In the genomic region with DNA sequence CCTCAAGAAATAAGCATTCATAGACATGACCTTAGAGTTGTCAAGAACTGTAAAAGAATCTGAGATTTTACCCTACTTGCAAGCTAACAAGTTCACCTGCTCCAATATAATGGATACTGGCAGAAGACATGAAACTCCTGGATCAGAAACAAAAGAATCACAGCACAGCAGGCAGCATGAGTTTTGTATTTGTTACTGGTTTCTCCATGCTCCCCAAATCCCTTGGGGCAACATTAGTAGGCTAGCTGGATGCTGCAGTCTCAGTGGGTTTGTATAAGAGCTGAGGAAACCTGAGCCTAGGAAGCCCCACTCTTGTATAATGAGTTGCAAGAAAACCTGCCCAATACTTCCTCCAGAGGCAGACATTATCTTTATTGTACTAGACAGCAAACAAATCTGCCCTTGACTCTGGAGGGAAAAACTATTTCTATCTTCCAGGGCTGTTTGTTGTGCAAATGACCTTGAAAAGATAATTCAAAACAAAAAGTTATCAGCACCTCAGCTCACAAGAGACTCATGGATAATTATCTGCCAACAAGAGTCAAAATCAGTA, we compare ENCODE assay signal across 15 cellular contexts.
"Had no signal": no experiment of that assay in that cellular context is flagged by ENCODE, and none has a peak within 500 bp of the region (broad histone marks: within the 10 kb centered on the region; RNA-seq: fewer than 3 reads in every experiment).

No MANE protein-coding gene starts in this region.

- H3K27ac ChIP-seq: ascending aorta, psoas muscle, thoracic aorta, upper lobe of left lung had no signal

- DNase-seq: activated CD4-positive, alpha-beta T cell treated with anti-CD3 and anti-CD28 coated beads, Interleukin-2, amount 10 ng/mL, durations not matched to agents 24 days and 14 days; activated CD8-positive, alpha-beta T cell treated with anti-CD3 and anti-CD28 coated beads, Interleukin-2, amount 10 ng/mL, durations not matched to agents 7 days and 5 days; activated naive CD4-positive, alpha-beta T cell treated with anti-CD3 and anti-CD28 coated beads, Interleukin-2, amount 10 ng/mL, durations not matched to agents 7 days and 5 days; activated naive CD8-positive, alpha-beta T cell treated with anti-CD3 and anti-CD28 coated beads, Interleukin-2, amount 50 U/mL, for 24 hours; activated T-cell treated with anti-CD3 and anti-CD28 coated beads, Interleukin-2, amount 50 U/mL, for 24 hours; cortex of kidney; erythroblast; foreskin melanocyte; mesenchymal stem cell; naive thymus-derived CD4-positive, alpha-beta T cell; psoas muscle; stimulated activated naive B cell treated with anti-CD40 and anti-IgM and Interleukin-4, amounts not matched to agents 10 μg/mL and 1 μg/mL and 100 μg/mL, for 72 hours; upper lobe of left lung had no signal

- H3K27me3 ChIP-seq: ascending aorta, upper lobe of left lung had no signal

- H3K4me3 ChIP-seq: ascending aorta, psoas muscle, thoracic aorta, upper lobe of left lung had no signal

- H3K9me3 ChIP-seq: ascending aorta, psoas muscle, thoracic aorta, upper lobe of left lung had no signal

- H3K36me3 ChIP-seq: ascending aorta, thoracic aorta, upper lobe of left lung had no signal

- H3K4me1 ChIP-seq: ascending aorta, psoas muscle, upper lobe of left lung had no signal
